ENCODE assay signal across 2 cellular contexts in genomic region chr9:69671291-69671903, GRCh38.
TF ChIP-seq lines count a peak whose summit lies in the region.

No MANE protein-coding gene starts in this region.

TF ChIP-seq in SK-N-SH, 30 proteins besides CTCF, POLR2A, EP300 and RAD21 (continued from another document):
- TF ChIP-seq IRF3 (IDR thresholded peaks at IDR 0.05; ENCODE audit: low read depth, low read length) (no peak), TEAD4 (IDR thresholded peaks at IDR 0.05; ENCODE audit: borderline replicate concordance, insufficient read depth) (no peak), MAX (IDR thresholded peaks at IDR 0.05; ENCODE audit: low read depth) (no peak), NFIC (IDR thresholded peaks at IDR 0.05; ENCODE audit: borderline replicate concordance) (no peak), EZH2phosphoT487 (IDR thresholded peaks at IDR 0.05; ENCODE audit: borderline replicate concordance, low read depth) (no peak), FOXM1 (IDR thresholded peaks at IDR 0.05; ENCODE audit: low read depth) (no peak), RFX5 (IDR thresholded peaks at IDR 0.05; ENCODE audit: low read length) (no peak), SIN3A (IDR thresholded peaks at IDR 0.05; ENCODE audit: borderline replicate concordance, low read depth, low read length) (no peak), FOXJ3 (CRISPR knock-in tag; IDR thresholded peaks at IDR 0.05) (no peak), JUND (IDR thresholded peaks at IDR 0.05) (no peak), REST (IDR thresholded peaks at IDR 0.05; ENCODE audit: low read depth, low read length) (no peak)

TF ChIP-seq in SK-N-SH treated with all-trans-retinoic acid at 6 μM for 48 hours, 23 proteins besides CTCF, POLR2A, EP300 and RAD21 (continued from another document):
- TF ChIP-seq CREB5 (CRISPR knock-in tag; IDR thresholded peaks at IDR 0.05; ENCODE audit: low read depth) (no peak), ZNF565 (CRISPR knock-in tag; conservative IDR thresholded peaks at IDR 0.05; ENCODE audit: low read depth) (no peak), ZFP30 (CRISPR knock-in tag; IDR thresholded peaks at IDR 0.05) (no peak), PPARA (CRISPR knock-in tag; IDR thresholded peaks at IDR 0.05; ENCODE audit: borderline replicate concordance) (no peak)
